In genomic region chr1:10703702-10704101, GRCh38 we compare ENCODE assay signal across 13 cellular contexts.
DNase-seq lines count a peak whose midpoint lies in the region; ATAC-seq, FAIRE-seq and TF ChIP-seq lines count a peak whose summit lies in the region.
"Had no signal": no experiment of that assay in that cellular context is flagged by ENCODE, and none has a peak within 500 bp of the region (broad histone marks: within the 10 kb centered on the region; RNA-seq: fewer than 3 reads in every experiment).

No MANE protein-coding gene starts in this region.

- no peak overlapping the region for H4K91ac ChIP-seq in neuronal stem cell (ENCODE audit: low read depth, low read length, poor library complexity)

- no peak overlapping the region for H2BK5ac ChIP-seq in neuronal stem cell (ENCODE audit: low read length)

- TF ChIP-seq POLR2A in HepG2 (IDR thresholded peaks at IDR 0.05; ENCODE audit: insufficient read depth in 1 of 2, low read depth in 2 of 2, low read length in 2 of 2) = no peak
- TF ChIP-seq POLR2A in right lobe of liver (IDR thresholded peaks at IDR 0.05) = no peak

- H2AK5ac ChIP-seq in neuronal stem cell (ENCODE audit: low read depth, low read length) = peak overlapping the region; percentile 97

- H3K4me2 ChIP-seq in HepG2 (ENCODE audit: low read depth, low read length) (peak overlapping the region; percentile 82), neuronal stem cell (ENCODE audit: insufficient read depth, low read length, poor library complexity, severe bottlenecking) (no peak overlapping the region)
- H3K4me2 ChIP-seq: BLaER1 treated with 17β-estradiol and CSF1 and Interleukin-3, amounts not matched to agents 10 nM and 100 nM had no signal

- CTCF ChIA-PET in HepG2 (lab: Yijun Ruan, JAX; ENCODE audit: low intra/inter-chr PET ratio, low total read pairs) = no interaction called here

- H3K14ac ChIP-seq in neuronal stem cell (ENCODE audit: low read length) = no peak overlapping the region

- no peaks in the 10 kb centered on the region for H4K20me1 ChIP-seq in HepG2 (ENCODE audit: insufficient read depth, low read length)

- no peak overlapping the region for H3K23ac ChIP-seq in neuronal stem cell (ENCODE audit: low read depth, low read length, poor library complexity)

- H2AFZ ChIP-seq in HepG2 (ENCODE audit: low read length) (no peak overlapping the region), neuronal stem cell (ENCODE audit: low read length) (peak overlapping the region; percentile 89)

- H3K4me3 ChIP-seq in HepG2 (replicated peaks in 1 of 3; ENCODE audit: insufficient read depth in 1 of 3, low read depth in 2 of 3, low read length in 3 of 3) = peak overlapping the region; percentile 51 to 69 (median 54); a peak in 5 of 6 replicates
- H3K4me3 ChIP-seq in right lobe of liver = no peak overlapping the region
- H3K4me3 ChIP-seq in iPS-18a (ENCODE audit: low read length) = peak overlapping the region; percentile 39
- H3K4me3 ChIP-seq in neuronal stem cell (ENCODE audit: low read length in 2 of 2) = no peak overlapping the region
- H3K4me3 ChIP-seq: BLaER1 treated with 17β-estradiol and CSF1 and Interleukin-3, amounts not matched to agents 10 nM and 100 nM; HAP-1 had no signal

- peak overlapping the region; percentile 38 for H2BK120ac ChIP-seq in neuronal stem cell (ENCODE audit: low read depth, low read length)

- FAIRE-seq in HepG2 (lab: Jason Lieb, UNC) = no peak

- TF ChIP-seq EP300 in HepG2 (IDR thresholded peaks at IDR 0.05; ENCODE audit: low read depth in 2 of 2, low read length in 2 of 2) (no peak), HepG2 (CRISPR knock-in tag; IDR thresholded peaks at IDR 0.05; ENCODE audit: borderline replicate concordance) (no peak)

- WGBS in HepG2 (ENCODE audit: low lambda C conversion rate) = 35% methylated on average over 8 of the region's 8 CpGs
- WGBS in right lobe of liver (ENCODE audit: insufficient coverage, low coverage, low lambda C conversion rate, missing lambda C conversion rate) = 93% methylated on average over 5 of the region's 8 CpGs
- no CpG with 5 or more reads among the region's 8 CpGs for WGBS in neuronal stem cell (ENCODE audit: extremely low coverage in 2 of 2, insufficient read length in 2 of 2, insufficient replicate concordance in 1 of 2), 2 donors

- H3K79me1 ChIP-seq in neuronal stem cell (ENCODE audit: low read depth, low read length) = no peaks in the 10 kb centered on the region

- no peak for TF ChIP-seq RAD21 in HepG2 (CRISPR knock-in tag; IDR thresholded peaks at IDR 0.05)

- H3K36me3 ChIP-seq in HepG2 (replicated peaks in 1 of 2; ENCODE audit: control insufficient read depth in 1 of 2, insufficient read depth in 2 of 2, low read length in 2 of 2) (no peaks in the 10 kb centered on the region), right lobe of liver (no peaks in the 10 kb centered on the region), iPS-18a (ENCODE audit: control insufficient read depth, low read depth, low read length) (no peaks in the 10 kb centered on the region), neuronal stem cell (replicated peaks in 1 of 2; ENCODE audit: control insufficient read depth in 2 of 2, insufficient read depth in 2 of 2, low read length in 2 of 2) (no peaks in the 10 kb centered on the region)
- H3K36me3 ChIP-seq: BLaER1 treated with 17β-estradiol and CSF1 and Interleukin-3, amounts not matched to agents 10 nM and 100 nM; HAP-1 had no signal

- H3K4ac ChIP-seq in neuronal stem cell (ENCODE audit: low read length) = no peak overlapping the region

- H3K79me2 ChIP-seq in HepG2 (ENCODE audit: insufficient read depth, low read length) = no peaks in the 10 kb centered on the region

- TF ChIP-seq CTCF in HepG2 (CRISPR knock-in tag; IDR thresholded peaks at IDR 0.05) = no peak
- no peak for TF ChIP-seq CTCF in right lobe of liver (IDR thresholded peaks at IDR 0.05)

- peak overlapping the region; percentile 98 for H3K18ac ChIP-seq in neuronal stem cell (ENCODE audit: low read length)

- DNase-seq in HepG2 (ENCODE audit: low spot score) (no peak), right lobe of liver (no peak), neuronal stem cell (ENCODE audit: low spot score) (no peak), NCI-H1694 (lab: John Stamatoyannopoulos, UW) (no peak), cardiac septum (ENCODE audit: low spot score) (no peak), NCI-H774 (lab: John Stamatoyannopoulos, UW) (no peak)
- DNase-seq: 8988T, NCI-H1436 treated with DMSO at 0.1 percent for 48 hours, NCI-H226 had no signal

- ATAC-seq in HepG2 (peak; percentile 5; the same call in 1 of the 3 replicates), right lobe of liver (no peak), HG03280 (IDR thresholded peaks at IDR 0.05; ENCODE audit: unreplicated experiment) (no peak)

- H4K8ac ChIP-seq in neuronal stem cell (ENCODE audit: low read depth, low read length) = peak overlapping the region; percentile 5

- in situ Hi-C loops in HepG2 (cut with HindIII; ENCODE audit: extremely low pct_ligation_motif_present, low pct_unique_long_range_greater_than_20kb) = no loop called here

- no peak overlapping the region for H3K27ac ChIP-seq in HepG2 (ENCODE audit: extremely low read length, insufficient read depth, low read length)
- H3K27ac ChIP-seq in right lobe of liver = no peak overlapping the region
- peak overlapping the region; percentile 57 for H3K27ac ChIP-seq in iPS-18a (ENCODE audit: low read length)
- H3K27ac ChIP-seq in neuronal stem cell (replicated peaks; ENCODE audit: low read length) = no peak overlapping the region
- H3K27ac ChIP-seq: BLaER1 treated with 17β-estradiol and CSF1 and Interleukin-3, amounts not matched to agents 10 nM and 100 nM had no signal

- H3K9ac ChIP-seq in HepG2 (ENCODE audit: insufficient read depth, low read depth, low read length) = peak overlapping the region; percentile 21; the same call in 1 of the 2 replicates
- H3K9ac ChIP-seq in iPS-18a (ENCODE audit: low read length) = peak overlapping the region; percentile 65
- H3K9ac ChIP-seq in neuronal stem cell (ENCODE audit: low read depth, low read length, poor library complexity) = no peak overlapping the region
- H3K9ac ChIP-seq: BLaER1 treated with 17β-estradiol and CSF1 and Interleukin-3, amounts not matched to agents 10 nM and 100 nM had no signal

- POLR2A ChIA-PET in HepG2 (lab: Yijun Ruan, JAX) = interaction anchor here (1.0 kb wide), 1 partner anchor 22 kb away, joined by 3 read pairs; no protein-coding TSS in a partner anchor

- H3K27me3 ChIP-seq in HepG2 (ENCODE audit: control insufficient read depth in 1 of 2, insufficient read depth in 2 of 2, low read length in 2 of 2) = peaks cover 8 to 66% of the 10 kb centered on the region in 2 experiments; a peak in 4 of 5 replicates
- H3K27me3 ChIP-seq in right lobe of liver = no peaks in the 10 kb centered on the region
- H3K27me3 ChIP-seq in iPS-18a (ENCODE audit: control insufficient read depth, insufficient read depth, low read length) = peaks cover 33% of the 10 kb centered on the region
- H3K27me3 ChIP-seq in neuronal stem cell (ENCODE audit: control insufficient read depth in 3 of 3, insufficient read depth in 3 of 3, low read depth in 1 of 3, low read length in 3 of 3) = peaks cover 0 to 44% (median 5%) of the 10 kb centered on the region in 3 experiments

- no TSS peak for BruUV-seq in HepG2 (replicated peaks; lab: Mats Ljungman, UMichigan)

- intact Hi-C loops in HepG2 (cut with micrococcal nuclease; ENCODE audit: unreplicated experiment) (no loop called here), right lobe of liver (cut with DNase I) (no loop called here), cardiac septum (cut with DNase I) (no loop called here)

- H2BK12ac ChIP-seq in neuronal stem cell (ENCODE audit: low read length) = no peak overlapping the region

- peak overlapping the region; percentile 40 for H2BK15ac ChIP-seq in neuronal stem cell (ENCODE audit: low read length)

- H3K4me1 ChIP-seq in HepG2 (ENCODE audit: insufficient read depth, low read length) = peaks cover 25% of the 10 kb centered on the region
- peaks cover 0 to 3% (median 0%) of the 10 kb centered on the region in 4 donors for H3K4me1 ChIP-seq in right lobe of liver
- H3K4me1 ChIP-seq in iPS-18a (ENCODE audit: control insufficient read depth, low read depth, low read length) = peaks cover 17% of the 10 kb centered on the region
- peaks cover 34 to 43% of the 10 kb centered on the region in 2 donors for H3K4me1 ChIP-seq in neuronal stem cell (ENCODE audit: control insufficient read depth in 2 of 2, insufficient read depth in 1 of 2, low read depth in 1 of 2, low read length in 2 of 2)

- no peaks in the 10 kb centered on the region for H3K9me3 ChIP-seq in HepG2 (ENCODE audit: low read length)
- H3K9me3 ChIP-seq in right lobe of liver = no peaks in the 10 kb centered on the region
- H3K9me3 ChIP-seq in iPS-18a (ENCODE audit: control insufficient read depth, low read depth, low read length) = no peaks in the 10 kb centered on the region
- no peaks in the 10 kb centered on the region for H3K9me3 ChIP-seq in neuronal stem cell (replicated peaks in 1 of 2; ENCODE audit: control insufficient read depth in 2 of 2, insufficient read depth in 1 of 2, low read depth in 1 of 2, low read length in 2 of 2)
- H3K9me3 ChIP-seq: BLaER1 treated with 17β-estradiol and CSF1 and Interleukin-3, amounts not matched to agents 10 nM and 100 nM; HAP-1 had no signal

TF ChIP-seq in HepG2, 621 proteins besides CTCF, POLR2A, EP300 and RAD21 (continues in another document):
- TF ChIP-seq SNAPC5 (CRISPR knock-in tag; IDR thresholded peaks at IDR 0.05; ENCODE audit: borderline replicate concordance) (no peak), PPARG (CRISPR knock-in tag; conservative IDR thresholded peaks at IDR 0.05) (peak; percentile 86)

Comparison
In these comparisons a context has a peak if more than half of its experiments do, and no peak if none do; other contexts are left out.
1. H3K4me3 ChIP-seq: peak in HepG2 (3 of 3) and iPS-18a (single experiment); none in right lobe of liver (0 of 3) and neuronal stem cell (0 of 2).